1 cellular context compared by ENCODE assay signal in genomic region chr3:152323834-152324233, GRCh38.
TF ChIP-seq lines count a peak whose summit lies in the region.

No MANE protein-coding gene starts in this region.

TF ChIP-seq in GM23338, 12 proteins besides CTCF, POLR2A, EP300 and RAD21 (continued from another document):
- no peak for TF ChIP-seq ETS1 (IDR thresholded peaks at IDR 0.05)
- no peak for TF ChIP-seq EZH2 (IDR thresholded peaks at IDR 0.05; ENCODE audit: low read depth, unreplicated experiment)
- no peak for TF ChIP-seq EZH2phosphoT487 (IDR thresholded peaks at IDR 0.05; ENCODE audit: unreplicated experiment)
- no peak for TF ChIP-seq STAT1 (IDR thresholded peaks at IDR 0.05; ENCODE audit: unreplicated experiment)
TF ChIP-seq in GM23338: peak in this region for 0.
